8 cellular contexts compared by ENCODE assay signal in genomic region chr7:108570146-108570755, GRCh38.
DNase-seq lines count a peak whose midpoint lies in the region; ATAC-seq and TF ChIP-seq lines count a peak whose summit lies in the region.

No MANE protein-coding gene starts in this region.

- no peaks in the 10 kb centered on the region for H3K9me3 ChIP-seq in muscle layer of duodenum (ENCODE audit: control insufficient read depth in 1 of 2, low read length in 2 of 2)

- H3K27ac ChIP-seq in ACC112 (ENCODE audit: low read depth, low read length) = peak overlapping the region; percentile 82
- H3K27ac ChIP-seq in muscle layer of duodenum (ENCODE audit: low read length) = peak overlapping the region; percentile 98

- peak; percentile 11 for ATAC-seq in GM18861 (IDR thresholded peaks at IDR 0.05; ENCODE audit: unreplicated experiment)
- peak; percentile 20 for ATAC-seq in HG03097 (IDR thresholded peaks at IDR 0.05; ENCODE audit: low FRiP score, unreplicated experiment)

- no peaks in the 10 kb centered on the region for H3K27me3 ChIP-seq in ACC112 (ENCODE audit: insufficient read depth, low read length)
- no peaks in the 10 kb centered on the region for H3K27me3 ChIP-seq in muscle layer of duodenum (ENCODE audit: low read depth, low read length)

- peak overlapping the region; percentile 93 for H3K4me3 ChIP-seq in ACC112 (ENCODE audit: low read depth, low read length)
- H3K4me3 ChIP-seq in muscle layer of duodenum (ENCODE audit: low read depth in 1 of 2, low read length in 2 of 2) = peak overlapping the region; percentile 82 to 89

- DNase-seq in NCI-H526 (lab: John Stamatoyannopoulos, UW) = peak; percentile 65 to 77
- DNase-seq in activated CD8-positive, alpha-beta memory T cell treated with anti-CD3 and anti-CD28 coated beads, Interleukin-2, amount 50 U/mL, for 48 hours = peak; percentile 71
- DNase-seq in erythroblast (lab: John Stamatoyannopoulos, UW) = peak; percentile 83 to 88
- peak; percentile 40 for DNase-seq in stimulated activated naive CD4-positive, alpha-beta T cell treated with Interleukin-2 at 50 U/mL for 16 hours (lab: John Stamatoyannopoulos, UW)

- peaks cover 46% of the 10 kb centered on the region for H3K79me2 ChIP-seq in ACC112 (ENCODE audit: control insufficient read depth, insufficient read depth, low read length, unreplicated experiment)

- H3K36me3 ChIP-seq in ACC112 (ENCODE audit: insufficient read depth, low read length) (peaks cover 15% of the 10 kb centered on the region), muscle layer of duodenum (ENCODE audit: control insufficient read depth in 1 of 2, insufficient read depth in 2 of 2, low read length in 2 of 2) (peaks cover 11 to 25% of the 10 kb centered on the region in 2 donors)

- peak overlapping the region; percentile 62 for H2AFZ ChIP-seq in ACC112 (ENCODE audit: low read length, unreplicated experiment)

- H3K4me1 ChIP-seq in ACC112 (ENCODE audit: control insufficient read depth, insufficient read depth, low read length, unreplicated experiment) = peaks cover 31% of the 10 kb centered on the region
- peaks cover 3 to 20% of the 10 kb centered on the region in 2 donors for H3K4me1 ChIP-seq in muscle layer of duodenum (ENCODE audit: control insufficient read depth in 1 of 2, insufficient read depth in 2 of 2, low read length in 2 of 2)

- no peak for TF ChIP-seq POLR2A in erythroblast (IDR thresholded peaks at IDR 0.05; ENCODE audit: low read length)

Comparison
In these comparisons a context has a peak if more than half of its experiments do, and no peak if none do; other contexts are left out.
1. Peak in every context shown above with its lines: DNase-seq, ATAC-seq, H3K4me3 ChIP-seq and H3K27ac ChIP-seq.